In the genomic region with DNA sequence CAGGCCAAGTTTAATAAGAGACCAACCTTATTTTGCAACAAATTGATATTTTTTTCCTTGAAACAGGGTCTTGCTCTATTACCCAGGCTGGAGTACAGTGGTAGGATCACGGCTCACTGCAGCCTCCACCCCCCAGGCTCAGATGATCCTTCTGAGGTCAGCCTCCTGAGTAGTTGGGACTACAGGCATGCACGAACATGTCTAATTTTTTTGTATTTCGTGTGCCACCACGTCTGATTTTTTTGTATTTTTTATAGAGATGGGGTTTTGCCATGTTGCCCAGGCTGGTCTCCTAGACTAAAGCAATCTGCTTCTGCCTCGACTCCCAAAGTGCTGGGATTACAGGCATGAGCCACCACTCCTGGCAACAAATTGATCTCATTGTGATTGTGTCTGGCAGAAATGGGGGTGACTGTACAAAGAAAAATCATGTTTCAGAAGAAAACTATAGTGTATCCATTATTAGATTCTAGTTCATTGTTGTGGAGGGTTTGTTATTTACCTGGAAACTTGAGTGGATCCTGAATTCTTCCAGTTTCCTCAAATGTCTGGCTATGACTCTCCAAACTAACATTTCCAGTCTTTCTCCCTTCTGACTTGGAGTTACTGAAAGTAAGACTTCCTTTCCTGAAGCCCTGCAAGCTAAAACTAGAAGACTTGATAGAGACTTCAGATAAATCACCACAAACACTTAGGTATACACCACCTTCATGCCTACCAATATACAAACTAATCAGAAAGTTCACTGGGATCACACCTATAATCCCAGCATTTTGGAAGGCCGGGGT, we compare ENCODE assay signal across 8 cellular contexts.
"Had no signal": no experiment of that assay in that cellular context is flagged by ENCODE, and none has a peak within 500 bp of the region (broad histone marks: within the 10 kb centered on the region; RNA-seq: fewer than 3 reads in every experiment).

No MANE protein-coding gene starts in this region.

- DNase-seq: activated CD4-positive, alpha-beta T cell treated with anti-CD3 and anti-CD28 coated beads for 4 hours; activated naive CD4-positive, alpha-beta T cell treated with anti-CD3 and anti-CD28 coated beads, Interleukin-2, amount 10 ng/mL, durations not matched to agents 7 days and 5 days; islet precursor cell; left ventricle myocardium inferior; stimulated activated CD4-positive, alpha-beta T cell treated with anti-CD3 and anti-CD28 coated beads, Interleukin-4, amount 100 ng/mL, for 4 hours; stimulated activated naive CD8-positive, alpha-beta T cell treated with anti-CD3 and anti-CD28 coated beads, Interleukin-15, amount 100 ng/mL, for 72 hours; T1000 had no signal

- H3K4me1 Mint-ChIP-seq: activated naive CD4-positive, alpha-beta T cell treated with anti-CD3 and anti-CD28 coated beads, Interleukin-2, amount 10 ng/mL, durations not matched to agents 7 days and 5 days; stimulated activated naive CD8-positive, alpha-beta T cell treated with anti-CD3 and anti-CD28 coated beads, Interleukin-15, amount 100 ng/mL, for 72 hours had no signal

- H3K27ac ChIP-seq: gastroesophageal sphincter, left ventricle myocardium inferior had no signal

- H3K36me3 ChIP-seq: gastroesophageal sphincter, left ventricle myocardium inferior had no signal

- H3K9me3 Mint-ChIP-seq: activated naive CD4-positive, alpha-beta T cell treated with anti-CD3 and anti-CD28 coated beads, Interleukin-2, amount 10 ng/mL, durations not matched to agents 7 days and 5 days; stimulated activated naive CD8-positive, alpha-beta T cell treated with anti-CD3 and anti-CD28 coated beads, Interleukin-15, amount 100 ng/mL, for 72 hours had no signal

- H3K27me3 ChIP-seq: gastroesophageal sphincter had no signal

- H3K27me3 Mint-ChIP-seq: activated naive CD4-positive, alpha-beta T cell treated with anti-CD3 and anti-CD28 coated beads, Interleukin-2, amount 10 ng/mL, durations not matched to agents 7 days and 5 days; stimulated activated naive CD8-positive, alpha-beta T cell treated with anti-CD3 and anti-CD28 coated beads, Interleukin-15, amount 100 ng/mL, for 72 hours had no signal

- H3K27ac Mint-ChIP-seq: activated naive CD4-positive, alpha-beta T cell treated with anti-CD3 and anti-CD28 coated beads, Interleukin-2, amount 10 ng/mL, durations not matched to agents 7 days and 5 days; stimulated activated naive CD8-positive, alpha-beta T cell treated with anti-CD3 and anti-CD28 coated beads, Interleukin-15, amount 100 ng/mL, for 72 hours had no signal

- H3K4me1 ChIP-seq: left ventricle myocardium inferior had no signal

- H3K4me3 ChIP-seq: gastroesophageal sphincter, left ventricle myocardium inferior had no signal

- H3K9me3 ChIP-seq: gastroesophageal sphincter, left ventricle myocardium inferior had no signal

- ATAC-seq: gastroesophageal sphincter; stimulated activated naive CD8-positive, alpha-beta T cell treated with anti-CD3 and anti-CD28 coated beads, Interleukin-15, amount 100 ng/mL, for 72 hours had no signal

- H3K4me3 Mint-ChIP-seq: activated naive CD4-positive, alpha-beta T cell treated with anti-CD3 and anti-CD28 coated beads, Interleukin-2, amount 10 ng/mL, durations not matched to agents 7 days and 5 days; stimulated activated naive CD8-positive, alpha-beta T cell treated with anti-CD3 and anti-CD28 coated beads, Interleukin-15, amount 100 ng/mL, for 72 hours had no signal

- H3K36me3 Mint-ChIP-seq: activated naive CD4-positive, alpha-beta T cell treated with anti-CD3 and anti-CD28 coated beads, Interleukin-2, amount 10 ng/mL, durations not matched to agents 7 days and 5 days had no signal
